28 cellular contexts compared by ENCODE assay signal in genomic region chr3:126200534-126200933, GRCh38. TPM values are rescaled to one million over a fixed set of nuclear protein-coding genes. Genes with fewer than 3 reads are reported as not detected.
"Had no signal": no experiment of that assay in that cellular context is flagged by ENCODE, and none has a peak within 500 bp of the region (broad histone marks: within the 10 kb centered on the region; RNA-seq: fewer than 3 reads in every experiment).

No MANE protein-coding gene starts in this region.

- H3K9me3 ChIP-seq: ovary, psoas muscle, right lobe of liver, suprapubic skin, testis, tibial artery, transverse colon, upper lobe of right lung, uterus had no signal

- DNase-seq: natural killer cell; occipital lobe; ovary; posterior cingulate gyrus; psoas muscle; right cardiac atrium; right lobe of liver; spleen; stimulated activated CD4-positive, alpha-beta T cell treated with anti-CD3 and anti-CD28 coated beads, Interleukin-12 subunit alpha, Interleukin-12 subunit beta, amount 100 ng/mL, for 4 hours; stimulated activated CD4-positive, alpha-beta T cell treated with anti-CD3 and anti-CD28 coated beads, Interleukin-1b, Interleukin-23, amount 100 ng/mL, for 48 hours; stimulated activated CD4-positive, alpha-beta T cell treated with anti-CD3 and anti-CD28 coated beads, Interleukin-4, amount 100 ng/mL, for 1 hour; stimulated activated CD4-positive, alpha-beta T cell treated with anti-CD3 and anti-CD28 coated beads, Interleukin-4, amount 100 ng/mL, for 4 hours; stimulated activated CD8-positive, alpha-beta memory T cell treated with anti-CD3 and anti-CD28 coated beads, Interleukin-4, amount 100 ng/mL, for 48 hours; stimulated activated naive CD4-positive, alpha-beta T cell; stimulated activated naive CD8-positive, alpha-beta T cell treated with anti-CD3 and anti-CD28 coated beads, Interleukin-15, amount 100 ng/mL, for 72 hours; stimulated activated naive CD8-positive, alpha-beta T cell treated with anti-CD3 and anti-CD28 coated beads, Interleukin-15, Interleukin-2, amounts not matched to agents 100 U/mL and 50 U/mL, for 24 hours; substantia nigra; testis; tibial artery; transverse colon; upper lobe of right lung; uterus had no signal

- H3K79me2 ChIP-seq: parathyroid adenoma had no signal

- H3K4me3 ChIP-seq: neural progenitor cell, ovary, psoas muscle, right lobe of liver, skin epidermis, smooth muscle cell, spleen, suprapubic skin, testis, tibial artery, transverse colon, upper lobe of right lung, uterus had no signal

- H3K27ac ChIP-seq: neural progenitor cell, ovary, parathyroid adenoma, psoas muscle, right lobe of liver, skin epidermis, spleen, suprapubic skin, testis, tibial artery, transverse colon, upper lobe of right lung, uterus had no signal

- H3K4me2 ChIP-seq: neural progenitor cell, smooth muscle cell had no signal

- H3K9ac ChIP-seq: neural progenitor cell, parathyroid adenoma had no signal

- H3K27me3 ChIP-seq: neural progenitor cell, ovary, right lobe of liver, testis, tibial artery, transverse colon, upper lobe of right lung, uterus had no signal

- ATAC-seq: natural killer cell; psoas muscle; right lobe of liver; stimulated activated memory B cell treated with anti-CD40 and anti-IgM and Interleukin-4, amounts not matched to agents 10 μg/mL and 1 μg/mL and 100 μg/mL, for 72 hours; stimulated activated naive CD8-positive, alpha-beta T cell treated with anti-CD3 and anti-CD28 coated beads, Interleukin-15, amount 100 ng/mL, for 72 hours; stimulated activated naive CD8-positive, alpha-beta T cell treated with anti-CD3 and anti-CD28 coated beads, Interleukin-15, Interleukin-2, amounts not matched to agents 100 U/mL and 50 U/mL, for 24 hours; upper lobe of right lung had no signal

- H2AFZ ChIP-seq: neural progenitor cell, parathyroid adenoma had no signal

- H3K4me1 ChIP-seq: parathyroid adenoma, right lobe of liver, spleen, suprapubic skin, transverse colon, upper lobe of right lung, uterus had no signal

- H3K36me3 ChIP-seq: neural progenitor cell, ovary, right lobe of liver, spleen, suprapubic skin, tibial artery, transverse colon, upper lobe of right lung, uterus had no signal

RNA-seq across cellular contexts. Expression of gene ALDH1L1, which starts 20.1 kb away (rescaled TPM):
- total RNA-seq: natural killer cell, smooth muscle cell had no signal
